In the genomic region with DNA sequence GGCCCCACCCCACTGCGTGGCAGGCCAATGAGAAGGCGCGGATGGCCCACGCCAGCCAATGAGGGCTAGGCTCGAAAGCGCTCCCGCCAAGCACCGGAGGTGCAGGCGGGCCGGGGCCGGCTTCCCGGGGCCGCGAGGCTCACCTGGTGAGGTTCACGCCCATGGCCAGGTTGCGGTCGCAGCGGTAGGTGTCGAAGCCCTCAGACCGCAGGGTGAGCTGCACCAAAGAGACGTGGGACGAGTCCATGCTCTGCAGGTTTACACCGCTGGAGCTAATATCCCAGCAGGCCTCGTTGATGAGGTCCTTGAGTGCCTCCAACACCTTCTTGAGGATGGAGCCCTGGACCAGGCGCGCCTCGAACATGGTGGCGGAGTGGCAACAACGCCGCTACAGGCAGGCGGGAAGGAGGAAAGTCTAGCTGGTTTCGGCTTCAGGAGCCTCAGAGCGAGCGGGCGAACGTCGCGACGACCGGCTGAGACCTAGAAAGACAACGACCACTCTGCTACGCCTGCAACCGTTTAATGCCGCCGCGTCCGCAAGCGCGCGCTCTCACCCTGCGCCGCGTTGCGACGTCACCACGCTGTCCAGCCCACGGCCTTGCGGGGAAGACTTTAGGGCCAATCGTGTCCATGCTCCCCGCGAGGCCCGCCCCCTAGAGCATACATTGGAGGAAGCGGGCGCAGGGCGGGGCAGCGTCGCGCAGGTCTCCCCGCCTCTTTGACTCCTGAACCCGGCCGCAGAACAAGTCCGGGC, we compare ENCODE assay signal across 7 cellular contexts. TPM values are rescaled to one million over a fixed set of nuclear protein-coding genes. Genes with fewer than 3 reads are reported as not detected.
DNase-seq lines count a peak whose midpoint lies in the region; ATAC-seq lines count a peak whose summit lies in the region.

A gene (minus strand): TSS at position 524 of the 754 bp plus-strand sequence. CDS start 160 bp downstream, at position 364.

- DNase-seq in NCI-H2081 (lab: John Stamatoyannopoulos, UW) (peak; percentile 97 to 98), T1000 (lab: John Stamatoyannopoulos, UW) (peak; percentile 87), astrocyte of the hippocampus (ENCODE audit: low read depth, low spot score) (peak; percentile 99), hepatic stellate cell (ENCODE audit: low spot score) (peak; percentile 98), renal cortical epithelial cell (ENCODE audit: low read depth) (peak; percentile 88)

- peak; percentile 78 for ATAC-seq in GM18508 (IDR thresholded peaks at IDR 0.05; ENCODE audit: insufficient read depth, unreplicated experiment)
- ATAC-seq in HG03025 (IDR thresholded peaks at IDR 0.05; ENCODE audit: low FRiP score, unreplicated experiment), result peak; percentile 94

RNA-seq across cellular contexts. Expression of the gene that starts here (rescaled TPM):
- 126 and 172 TPM in 2 replicates for total RNA-seq in renal cortical epithelial cell

Comparison
In these comparisons a context has a peak if more than half of its experiments do, and no peak if none do; other contexts are left out.
1. Peak in every context shown above with its lines: DNase-seq and ATAC-seq.